Comparison of ENCODE assay signal across 8 cellular contexts in the genomic region with DNA sequence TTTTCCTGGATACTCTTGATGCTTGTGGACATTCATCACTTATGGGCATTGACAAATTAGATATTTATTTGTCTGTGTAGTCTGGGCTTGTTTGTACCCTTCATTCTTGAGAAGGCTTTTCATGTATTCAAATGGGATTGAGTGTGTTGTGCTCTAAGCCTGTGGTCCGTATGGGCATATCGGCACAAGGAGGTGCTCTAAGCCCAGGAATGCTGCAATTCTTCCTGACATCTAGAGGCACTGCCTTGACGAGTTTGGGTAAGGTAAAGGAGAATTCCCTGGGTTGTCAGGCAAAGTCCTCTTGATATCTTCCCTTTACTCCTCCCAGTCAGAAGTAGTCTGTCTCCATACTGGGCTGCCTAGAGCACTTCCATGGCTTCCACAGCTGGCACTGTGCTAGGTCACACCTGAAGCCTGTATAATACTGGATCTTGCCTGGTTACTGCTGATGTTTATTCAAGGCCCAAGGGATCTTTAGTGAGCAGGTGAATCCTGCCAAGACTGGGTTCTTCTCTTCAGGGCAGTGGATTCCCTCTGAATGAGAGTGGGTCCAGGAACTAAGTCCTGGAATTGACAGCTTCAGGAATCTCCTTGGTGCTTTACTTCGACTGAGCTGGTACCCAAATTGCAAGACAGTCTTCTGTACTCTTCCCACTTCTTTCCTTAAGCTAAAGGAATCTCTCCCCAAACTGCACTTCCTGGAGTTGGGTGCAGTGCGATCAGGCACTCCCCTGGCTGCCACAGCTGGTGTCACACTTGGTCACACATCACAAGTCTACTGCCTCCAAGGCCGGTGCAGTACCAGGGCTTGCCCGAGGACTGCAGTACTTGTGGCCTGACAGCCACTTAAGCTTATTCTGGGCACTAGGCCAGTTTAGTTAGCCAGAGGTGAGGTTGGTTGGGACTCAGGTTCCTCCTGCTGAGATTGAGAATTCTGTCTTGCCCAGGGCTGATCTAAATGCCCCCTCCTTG. TPM values are rescaled to one million over a fixed set of nuclear protein-coding genes. Genes with fewer than 3 reads are reported as not detected.
DNase-seq lines count a peak whose midpoint lies in the region; ATAC-seq and TF ChIP-seq lines count a peak whose summit lies in the region.

No MANE protein-coding gene starts in this region.

- no peak for TF ChIP-seq EP300 in suprapubic skin (IDR thresholded peaks at IDR 0.05)

- DNase-seq in DMS153 treated with DMSO at 0.1 percent for 48 hours (lab: John Stamatoyannopoulos, UW; ENCODE audit: unreplicated experiment) (peak; percentile 16), SHP77 treated with DMSO at 0.1 percent for 48 hours (lab: John Stamatoyannopoulos, UW) (peak; percentile 50), natural killer cell (peak; percentile 24), foreskin fibroblast (no peak), NCI-H1694 (lab: John Stamatoyannopoulos, UW) (no peak), suprapubic skin (ENCODE audit: low spot score in 2 of 2) (no peak)

- H3K4me3 Mint-ChIP-seq in natural killer cell: no peak overlapping the region

- no peaks in the 10 kb centered on the region for H3K4me1 ChIP-seq in suprapubic skin

- H3K36me3 Mint-ChIP-seq in natural killer cell: peaks cover 14% of the 10 kb centered on the region

- TF ChIP-seq CTCF in natural killer cell (IDR thresholded peaks at IDR 0.05) (no peak), foreskin fibroblast (IDR thresholded peaks at IDR 0.05; ENCODE audit: low read depth, low read length) (no peak), suprapubic skin (IDR thresholded peaks at IDR 0.05) (peak in 1 of 2 donors; percentile 6)

- no peaks in the 10 kb centered on the region for H3K27me3 ChIP-seq in suprapubic skin

- no peak for TF ChIP-seq POLR2A in suprapubic skin (IDR thresholded peaks at IDR 0.05)

- H3K36me3 ChIP-seq in suprapubic skin: peaks cover 13% of the 10 kb centered on the region

- H3K9me3 ChIP-seq in suprapubic skin: no peaks in the 10 kb centered on the region

- ATAC-seq in GM19395 (IDR thresholded peaks at IDR 0.05; ENCODE audit: unreplicated experiment) (peak; percentile 99), HG03175 (IDR thresholded peaks at IDR 0.05; ENCODE audit: unreplicated experiment) (peak; percentile 100), natural killer cell (peak; percentile 88 to 99 (median 98))

- no peaks in the 10 kb centered on the region for H3K27me3 Mint-ChIP-seq in natural killer cell (ENCODE audit: low read depth in 2 of 2)

- intact Hi-C loops in natural killer cell (cut with micrococcal nuclease): loop anchor here (5.0 kb wide), 1 partner anchor 211 kb away; no protein-coding TSS in a partner anchor

- H3K4me3 ChIP-seq in foreskin fibroblast (ENCODE audit: low read depth in 1 of 2, low read length in 2 of 2) (no peak overlapping the region), suprapubic skin (no peak overlapping the region)

- 82% methylated on average over 7 of the region's 7 CpGs for WGBS in suprapubic skin

- H3K4me1 Mint-ChIP-seq in natural killer cell: peaks cover 36 to 39% of the 10 kb centered on the region in 2 donors

- H3K27ac ChIP-seq in suprapubic skin: no peak overlapping the region

- H3K27ac Mint-ChIP-seq in natural killer cell: peak overlapping the region; percentile 6 to 68

- H3K9me3 Mint-ChIP-seq in natural killer cell: peaks cover 6 to 7% of the 10 kb centered on the region in 2 donors

RNA-seq across cellular contexts. Expression of a gene that starts 46.0 kb away (rescaled TPM):
- total RNA-seq in natural killer cell (10 to 100 TPM; 19.1 to 24.3 (median 23.6) TPM), suprapubic skin (10 to 100 TPM; 23.3 to 35.2 (median 33.8) TPM)

Comparison
In these comparisons a context has a peak if more than half of its experiments do, and no peak if none do; other contexts are left out.
1. DNase-seq: peak in DMS153 treated with DMSO at 0.1 percent for 48 hours (single experiment), SHP77 treated with DMSO at 0.1 percent for 48 hours (single experiment) and natural killer cell (single experiment); none in foreskin fibroblast (0 of 2), NCI-H1694 (single experiment) and suprapubic skin (0 of 2).
2. Peak in every context shown above with its lines, with median percentiles within 50 percentile points of each other: ATAC-seq.